ENCODE assay signal across 25 cellular contexts in the genomic region with DNA sequence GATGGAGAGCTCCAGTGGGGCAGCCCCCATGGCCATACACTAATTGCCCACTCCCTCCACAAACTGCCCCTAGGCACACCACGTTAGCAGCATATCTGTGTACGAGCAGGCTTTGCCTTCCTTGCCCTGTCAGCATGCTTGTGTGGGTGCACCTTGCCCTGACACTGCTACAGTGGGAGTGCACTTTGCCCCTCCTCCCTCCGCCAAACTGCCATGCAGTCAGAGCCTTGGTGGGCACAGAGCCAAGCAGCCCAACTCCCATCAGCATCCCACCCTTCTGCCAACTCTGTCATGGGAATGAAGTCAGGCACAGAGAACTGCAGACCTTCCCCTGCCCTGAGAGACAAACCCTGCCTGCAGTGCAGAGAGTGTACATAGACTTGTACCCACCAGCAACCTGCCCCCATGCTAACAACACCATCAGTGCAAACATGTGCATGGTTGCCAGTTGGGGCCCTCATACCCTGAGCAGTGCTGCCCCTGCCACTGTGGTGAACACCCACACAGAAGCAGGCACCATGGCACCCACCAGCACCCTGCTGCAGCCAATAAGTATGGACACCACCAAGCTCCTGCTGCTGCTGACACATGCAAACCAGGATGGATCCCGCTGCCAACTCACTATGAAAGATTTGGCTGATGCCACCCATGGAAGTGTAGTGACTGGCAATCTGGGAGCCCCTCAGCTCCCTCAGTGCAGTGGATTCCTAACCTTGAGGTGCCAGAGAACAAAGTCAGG.
"Had no signal": no experiment of that assay in that cellular context is flagged by ENCODE, and none has a peak within 500 bp of the region (broad histone marks: within the 10 kb centered on the region; RNA-seq: fewer than 3 reads in every experiment).

No MANE protein-coding gene starts in this region.

- H3K27me3 ChIP-seq: ascending aorta, SJSA1 had no signal

- H3K27ac Mint-ChIP-seq: activated CD4-positive, alpha-beta T cell treated with anti-CD3 and anti-CD28 coated beads for 36 hours; activated CD4-positive, alpha-beta T cell treated with anti-CD3 and anti-CD28 coated beads, Interleukin-2, amount 10 ng/mL, durations not matched to agents 7 days and 5 days; activated CD8-positive, alpha-beta T cell treated with anti-CD3 and anti-CD28 coated beads, Interleukin-2, amount 10 ng/mL, durations not matched to agents 7 days and 5 days; activated naive CD4-positive, alpha-beta T cell treated with anti-CD3 and anti-CD28 coated beads, Interleukin-2, amount 10 ng/mL, durations not matched to agents 7 days and 5 days; activated naive CD8-positive, alpha-beta T cell; activated T-cell treated with anti-CD3 and anti-CD28 coated beads, Interleukin-2, amount 50 U/mL, for 24 hours; activated T-helper 2 cell treated with anti-CD3 and anti-CD28 coated beads, Interferon-gamma antibody, Interleukin-2, Interleukin-4, amounts not matched to agents 10 μg/mL and 5 μg/mL and 100 μg/mL, durations not matched to agents 14 hours and 24 hours and 36 hours; T-helper 1 cell treated with Interleukin-12 subunit alpha and Interleukin-12 subunit beta and Interleukin-4 antibody, amounts not matched to agents 30 μg/mL and 1 μg/mL, for 36 hours; T-helper 2 cell treated with Interferon-gamma antibody and Interleukin-4, amounts not matched to agents 5 μg/mL and 100 μg/mL, for 36 hours; WTC11 had no signal

- H3K4me1 ChIP-seq: ascending aorta, SJSA1 had no signal

- H3K4me1 Mint-ChIP-seq: activated CD4-positive, alpha-beta T cell treated with anti-CD3 and anti-CD28 coated beads for 36 hours; activated CD4-positive, alpha-beta T cell treated with anti-CD3 and anti-CD28 coated beads, Interleukin-2, amount 10 ng/mL, durations not matched to agents 7 days and 5 days; activated naive CD4-positive, alpha-beta T cell treated with anti-CD3 and anti-CD28 coated beads, Interleukin-2, amount 10 ng/mL, durations not matched to agents 7 days and 5 days had no signal

- H3K27me3 Mint-ChIP-seq: activated CD4-positive, alpha-beta T cell treated with anti-CD3 and anti-CD28 coated beads, Interleukin-2, amount 10 ng/mL, durations not matched to agents 7 days and 5 days; activated naive CD4-positive, alpha-beta T cell treated with anti-CD3 and anti-CD28 coated beads, Interleukin-2, amount 10 ng/mL, durations not matched to agents 7 days and 5 days had no signal

- H3K36me3 ChIP-seq: ascending aorta, SJSA1 had no signal

- H3K27ac ChIP-seq: ascending aorta, KMS-11, SJSA1 had no signal

- H3K4me3 ChIP-seq: ascending aorta, SJSA1 had no signal

- H3K4me3 Mint-ChIP-seq: activated CD4-positive, alpha-beta T cell treated with anti-CD3 and anti-CD28 coated beads for 36 hours; activated CD4-positive, alpha-beta T cell treated with anti-CD3 and anti-CD28 coated beads, Interleukin-2, amount 10 ng/mL, durations not matched to agents 7 days and 5 days; activated CD8-positive, alpha-beta T cell treated with anti-CD3 and anti-CD28 coated beads, Interleukin-2, amount 10 ng/mL, durations not matched to agents 7 days and 5 days; activated naive CD4-positive, alpha-beta T cell treated with anti-CD3 and anti-CD28 coated beads, Interleukin-2, amount 10 ng/mL, durations not matched to agents 7 days and 5 days; activated naive CD8-positive, alpha-beta T cell; activated T-cell treated with anti-CD3 and anti-CD28 coated beads, Interleukin-2, amount 50 U/mL, for 24 hours; T-helper 1 cell treated with Interleukin-12 subunit alpha and Interleukin-12 subunit beta and Interleukin-4 antibody, amounts not matched to agents 30 μg/mL and 1 μg/mL, for 36 hours; T-helper 2 cell treated with Interferon-gamma antibody and Interleukin-4, amounts not matched to agents 5 μg/mL and 100 μg/mL, for 36 hours; WTC11 had no signal

- H3K9me3 ChIP-seq: ascending aorta, SK-N-SH had no signal

- H3K9me3 Mint-ChIP-seq: activated CD4-positive, alpha-beta T cell treated with anti-CD3 and anti-CD28 coated beads, Interleukin-2, amount 10 ng/mL, durations not matched to agents 7 days and 5 days; activated naive CD4-positive, alpha-beta T cell treated with anti-CD3 and anti-CD28 coated beads, Interleukin-2, amount 10 ng/mL, durations not matched to agents 7 days and 5 days; activated T-helper 2 cell treated with anti-CD3 and anti-CD28 coated beads, Interferon-gamma antibody, Interleukin-2, Interleukin-4, amounts not matched to agents 10 μg/mL and 5 μg/mL and 100 μg/mL, durations not matched to agents 14 hours and 24 hours and 36 hours had no signal

- DNase-seq: activated CD4-positive, alpha-beta T cell treated with anti-CD3 and anti-CD28 coated beads for 36 hours; activated CD4-positive, alpha-beta T cell treated with anti-CD3 and anti-CD28 coated beads, Interleukin-2, amount 10 ng/mL, durations not matched to agents 7 days and 5 days; activated CD4-positive, alpha-beta T cell treated with anti-CD3 and anti-CD28 coated beads, Interleukin-2, amount 50 U/mL, for 48 hours; activated CD8-positive, alpha-beta T cell treated with anti-CD3 and anti-CD28 coated beads, Interleukin-2, amount 10 ng/mL, durations not matched to agents 7 days and 5 days; activated naive CD4-positive, alpha-beta T cell treated with anti-CD3 and anti-CD28 coated beads, Interleukin-2, amount 10 ng/mL, durations not matched to agents 7 days and 5 days; activated T-cell treated with anti-CD3 and anti-CD28 coated beads, Interleukin-2, amount 50 U/mL, for 24 hours; amygdala; caudate nucleus; cerebellar nuclear complex; NCI-H1105 treated with DMSO at 0.1 percent for 48 hours; NCI-H1436; NCI-H1694 treated with DMSO at 0.1 percent for 48 hours; NCI-H2029; NCI-H345; NCI-H524 treated with DMSO at 0.1 percent for 48 hours; SHP77 treated with DMSO at 0.1 percent for 48 hours; SK-N-SH had no signal

- H3K36me3 Mint-ChIP-seq: activated naive CD4-positive, alpha-beta T cell treated with anti-CD3 and anti-CD28 coated beads, Interleukin-2, amount 10 ng/mL, durations not matched to agents 7 days and 5 days; activated naive CD8-positive, alpha-beta T cell had no signal
